In the genomic region with DNA sequence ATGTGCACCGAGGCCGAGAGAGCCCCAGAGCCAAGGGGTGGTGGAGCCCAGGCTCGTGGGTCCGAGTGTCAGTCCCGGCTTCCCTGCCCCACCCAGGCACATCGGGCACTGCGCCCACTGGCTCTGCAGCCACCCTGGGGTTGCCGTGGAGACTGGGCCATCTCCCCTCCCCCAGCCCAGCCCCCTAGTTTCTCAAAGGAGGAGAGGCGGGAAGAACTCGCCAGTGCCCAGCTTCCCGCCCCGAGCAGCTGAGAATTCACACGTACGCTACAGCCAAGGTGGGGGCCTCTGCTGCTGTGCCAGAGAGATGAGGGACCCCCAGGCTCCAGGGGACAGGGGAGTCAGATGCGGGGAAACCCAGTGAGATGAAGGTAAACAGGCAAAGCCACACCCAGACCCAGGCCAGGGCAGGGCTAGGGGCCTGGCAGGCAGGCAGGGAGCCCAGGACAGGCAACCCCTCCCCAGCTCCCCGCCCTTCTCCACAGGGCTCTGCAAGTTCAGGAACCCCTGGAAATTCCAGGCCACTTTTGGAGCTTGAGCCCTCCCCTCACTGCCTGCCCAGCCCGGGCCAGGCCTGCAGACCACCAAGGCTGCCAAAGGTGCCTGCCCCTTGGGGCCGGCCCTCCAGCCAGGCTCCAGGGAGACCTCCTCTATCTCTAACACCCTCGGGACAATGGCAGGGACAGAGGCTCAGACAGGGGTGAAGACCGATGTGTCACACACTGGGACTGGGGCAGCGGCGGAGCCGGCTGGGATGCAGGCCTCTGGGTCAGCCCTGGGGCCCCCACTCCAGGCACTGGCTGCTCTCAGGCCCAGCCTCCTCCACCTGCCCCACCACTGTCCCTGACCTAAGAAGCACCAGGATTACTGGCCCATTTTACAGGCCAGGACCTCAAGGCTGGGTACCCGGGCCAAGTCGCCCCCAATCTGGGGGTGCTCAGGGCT, we compare ENCODE assay signal across 11 cellular contexts. TPM values are rescaled to one million over a fixed set of nuclear protein-coding genes. Genes with fewer than 3 reads are reported as not detected.
DNase-seq lines count a peak whose midpoint lies in the region; ATAC-seq, FAIRE-seq and TF ChIP-seq lines count a peak whose summit lies in the region.
"Had no signal": no experiment of that assay in that cellular context is flagged by ENCODE, and none has a peak within 500 bp of the region (broad histone marks: within the 10 kb centered on the region; RNA-seq: fewer than 3 reads in every experiment).

No MANE protein-coding gene starts in this region.

- TF ChIP-seq POLR2A in A549 (IDR thresholded peaks at IDR 0.05; ENCODE audit: low read length), result 0 out of 2 replicates have a peak, but pooled peaks have one; percentile 20

- 3% methylated on average over 14 of the region's 25 CpGs for WGBS in A549 (ENCODE audit: missing lambda C conversion rate)

- FAIRE-seq in A549 (lab: Jason Lieb, UNC), result no peak

- no TSS peak for BruUV-seq in OCI-LY7 (replicated peaks; lab: Mats Ljungman, UMichigan)

- H3K27ac ChIP-seq in A549 (peak overlapping the region; percentile 97 to 99), OCI-LY7 (ENCODE audit: low read depth, low read length, poor library complexity, severe bottlenecking) (peak overlapping the region; percentile 11), osteoblast (ENCODE audit: low read depth, low read length) (no peak overlapping the region)

- POLR2A ChIA-PET in A549 (lab: Yijun Ruan, JAX) (interaction anchor here (1.0 to 1.4 kb wide), 2 partner anchors 11 to 26 kb away, joined by 3 to 4 read pairs; a partner anchor contains a TSS), OCI-LY7 (lab: Charles Lee) (no interaction called here)

- peaks cover 80% of the 10 kb centered on the region for H3K4me1 ChIP-seq in A549
- H3K4me1 ChIP-seq in OCI-LY7 (ENCODE audit: insufficient read depth, low read length, poor library complexity, severe bottlenecking), result peaks cover 68% of the 10 kb centered on the region
- H3K4me1 ChIP-seq in osteoblast (ENCODE audit: insufficient read depth, low read length), result peaks cover 23% of the 10 kb centered on the region

- H3K79me2 ChIP-seq in OCI-LY7 (ENCODE audit: insufficient read depth, low read depth, low read length) (no peaks in the 10 kb centered on the region), osteoblast (ENCODE audit: insufficient read depth, low read length) (no peaks in the 10 kb centered on the region)

- TF ChIP-seq CTCF in A549 (IDR thresholded peaks at IDR 0.05) (no peak), OCI-LY7 (conservative IDR thresholded peaks at IDR 0.05; ENCODE audit: low read length) (no peak), osteoblast (IDR thresholded peaks at IDR 0.05; ENCODE audit: extremely low read depth, low read depth, low read length) (no peak)

- H3K9me3 ChIP-seq in A549, result no peaks in the 10 kb centered on the region
- H3K9me3 ChIP-seq in OCI-LY7 (ENCODE audit: low read length), result no peaks in the 10 kb centered on the region
- no peaks in the 10 kb centered on the region for H3K9me3 ChIP-seq in osteoblast (ENCODE audit: low read depth, low read length)

- DNase-seq in A549 (ENCODE audit: low read depth in 1 of 2, low spot score in 1 of 2) (peak in 1 of 2 experiments; percentile 90), OCI-LY7 (ENCODE audit: low spot score) (no peak), Right ventricle myocardium superior (peak; percentile 62), osteoblast (ENCODE audit: insufficient read length, low spot score, missing footprints) (peak; percentile 80), NCI-H1092 treated with DMSO at 0.1 percent for 48 hours (lab: John Stamatoyannopoulos, UW) (no peak), Kasumi-1 (lab: John Stamatoyannopoulos, UW) (no peak)
- DNase-seq: activated CD4-positive, alpha-beta T cell treated with anti-CD3 and anti-CD28 coated beads for 48 hours; activated naive CD8-positive, alpha-beta T cell treated with anti-CD3 and anti-CD28 coated beads for 36 hours; stimulated activated CD4-positive, alpha-beta T cell treated with anti-CD3 and anti-CD28 coated beads, Interleukin-4, amount 100 ng/mL, for 1 hour had no signal

- intact Hi-C loops in OCI-LY7 (cut with micrococcal nuclease; ENCODE audit: unreplicated experiment) (no loop called here), Right ventricle myocardium superior (cut with DNase I) (no loop called here)

- TF ChIP-seq RAD21 in A549 (conservative IDR thresholded peaks at IDR 0.05 in 1 of 2, IDR thresholded peaks at IDR 0.05 in 1 of 2), result no peak

- no peaks in the 10 kb centered on the region for H3K9me2 ChIP-seq in OCI-LY7 (ENCODE audit: insufficient read depth, low read length)

- peak in 1 of 2 experiments; percentile 63; a peak in 1 of 5 replicates for TF ChIP-seq EP300 in A549 (IDR thresholded peaks at IDR 0.05)

- ATAC-seq in A549, result peak; percentile 6 to 39; a peak in 5 of 6 replicates
- no peak for ATAC-seq in Right ventricle myocardium superior (ENCODE audit: poor library complexity)
- no peak for ATAC-seq in HG02759 (IDR thresholded peaks at IDR 0.05; ENCODE audit: unreplicated experiment)
- no peak for ATAC-seq in GM18511 (IDR thresholded peaks at IDR 0.05; ENCODE audit: unreplicated experiment)

- H3K4me2 ChIP-seq in A549 (peak overlapping the region; percentile 91), OCI-LY7 (ENCODE audit: low read length) (no peak overlapping the region), osteoblast (ENCODE audit: insufficient read depth, low read length) (no peak overlapping the region)

- CTCF ChIA-PET in A549 (lab: Yijun Ruan, JAX), result interaction anchor here (0.6 to 12.6 kb wide), 6 partner anchors 8 to 59 kb away, joined by 3 to 290 read pairs (median 22); a partner anchor contains a TSS
- CTCF ChIA-PET in OCI-LY7 (lab: Charles Lee; ENCODE audit: unreplicated experiment), result no interaction called here

- H3K27me3 ChIP-seq in osteoblast (ENCODE audit: insufficient read depth, low read length), result peaks cover 4% of the 10 kb centered on the region

- H3K36me3 ChIP-seq in OCI-LY7 (ENCODE audit: insufficient read depth, low read length) (no peaks in the 10 kb centered on the region; the same call in 1 of the 2 replicates), osteoblast (ENCODE audit: insufficient read depth, low read length) (no peaks in the 10 kb centered on the region)

- H2AFZ ChIP-seq in OCI-LY7 (ENCODE audit: low read length), result no peak overlapping the region
- no peak overlapping the region for H2AFZ ChIP-seq in osteoblast (ENCODE audit: low read length)

- H3K4me3 ChIP-seq in A549 (peak overlapping the region; percentile 100), OCI-LY7 (ENCODE audit: low read depth, low read length, poor library complexity, severe bottlenecking) (no peak overlapping the region), osteoblast (ENCODE audit: insufficient read depth, low read length) (no peak overlapping the region)

- H4K20me1 ChIP-seq in OCI-LY7 (ENCODE audit: insufficient read depth, low read length), result no peaks in the 10 kb centered on the region
- peaks cover 2% of the 10 kb centered on the region for H4K20me1 ChIP-seq in osteoblast (ENCODE audit: insufficient read depth, low read length)

TF ChIP-seq in A549, 52 proteins besides CTCF, POLR2A, EP300 and RAD21 (continues in another document):
- TF ChIP-seq TFCP2L1 (CRISPR knock-in tag; IDR thresholded peaks at IDR 0.05), result no peak; the same call in 1 of the 2 replicates
- TF ChIP-seq FOSB (CRISPR knock-in tag; IDR thresholded peaks at IDR 0.05), result no peak; the same call in 1 of the 2 replicates
- no peak for TF ChIP-seq HEYL (CRISPR knock-in tag; IDR thresholded peaks at IDR 0.05)

RNA-seq across cellular contexts. Expression of a gene that starts 6.0 kb away (rescaled TPM):
- polyA plus RNA-seq in A549 (2011; rRNA removed) (20.4 and 31.6 TPM in 2 replicates), A549 (2017; fragmentation: RNase III; extraction: RNeasy Plus Mini Kit Qiagen cat#74134 plus additional on column Dnase treatment) (196 to 212 TPM (median 202 TPM) in 3 replicates)
- 91.5 and 122 TPM in 2 replicates for polyA plus RNA-seq in A549 (2012; cell fraction: cytosol; rRNA removed)
- polyA plus RNA-seq in A549 (2012; cell fraction: nucleus; rRNA removed), result 829 and 950 TPM in 2 replicates
- 26.9 and 28.7 TPM in 2 replicates for polyA minus RNA-seq in A549 (2011; rRNA and poly(A)+ RNA removed)
- 53.3 and 59.3 TPM in 2 replicates for total RNA-seq in OCI-LY7 (2014; rRNA removed; shearing (Covaris generic))
- total RNA-seq in OCI-LY7 (2022) (144 and 162 TPM in 2 replicates), Right ventricle myocardium superior (79.6 TPM), osteoblast (0.88 and 2.2 TPM in 2 replicates)

RNA-seq across cellular contexts. Expression of a gene that starts 25.8 kb away (rescaled TPM):
- polyA plus RNA-seq in A549 (2011; rRNA removed) (3,697 and 4,026 TPM in 2 replicates), A549 (2017; fragmentation: RNase III; extraction: RNeasy Plus Mini Kit Qiagen cat#74134 plus additional on column Dnase treatment) (2,862 to 2,938 TPM (median 2,871 TPM) in 3 replicates)
- polyA plus RNA-seq in A549 (2012; cell fraction: cytosol; rRNA removed), result 8,308 and 13,239 TPM in 2 replicates
- 5,168 and 6,855 TPM in 2 replicates for polyA plus RNA-seq in A549 (2012; cell fraction: nucleus; rRNA removed)
- 804 and 936 TPM in 2 replicates for polyA minus RNA-seq in A549 (2011; rRNA and poly(A)+ RNA removed)
- total RNA-seq in OCI-LY7 (2014; rRNA removed; shearing (Covaris generic)), result 2,092 and 3,376 TPM in 2 replicates
- total RNA-seq in OCI-LY7 (2022) (2,373 and 2,571 TPM in 2 replicates), Right ventricle myocardium superior (732 TPM), osteoblast (460 and 508 TPM in 2 replicates)

RNA-seq across cellular contexts. Expression of a gene that starts 46.0 kb away (rescaled TPM):
- polyA plus RNA-seq in A549 (2011; rRNA removed) (3.9 and 5.0 TPM in 2 replicates), A549 (2017; fragmentation: RNase III; extraction: RNeasy Plus Mini Kit Qiagen cat#74134 plus additional on column Dnase treatment) (5.6 to 7.7 TPM (median 6.6 TPM) in 3 replicates)
- 5.9 and 7.3 TPM in 2 replicates for polyA plus RNA-seq in A549 (2012; cell fraction: cytosol; rRNA removed)
- 9.4 and 10.5 TPM in 2 replicates for polyA plus RNA-seq in A549 (2012; cell fraction: nucleus; rRNA removed)
- polyA minus RNA-seq in A549 (2011; rRNA and poly(A)+ RNA removed), result 6.1 and 7.1 TPM in 2 replicates
- total RNA-seq in OCI-LY7 (2014; rRNA removed; shearing (Covaris generic)), result 11.1 and 14.8 TPM in 2 replicates
- total RNA-seq in OCI-LY7 (2022) (22.5 and 23.3 TPM in 2 replicates), Right ventricle myocardium superior (15.0 TPM), osteoblast (1.8 TPM in 2 replicates)

RNA-seq across cellular contexts. Expression of a gene that starts 58.3 kb away (rescaled TPM):
- 68.9 and 87.9 TPM in 2 replicates for polyA plus RNA-seq in A549 (2011; rRNA removed)
- polyA plus RNA-seq in A549 (2012; cell fraction: cytosol; rRNA removed), result 217 and 255 TPM in 2 replicates
- polyA plus RNA-seq in A549 (2012; cell fraction: nucleus; rRNA removed), result 249 and 328 TPM in 2 replicates
- polyA plus RNA-seq in A549 (2017; fragmentation: RNase III; extraction: RNeasy Plus Mini Kit Qiagen cat#74134 plus additional on column Dnase treatment), result 121 to 131 TPM (median 130 TPM) in 3 replicates
- 56.0 and 59.2 TPM in 2 replicates for polyA minus RNA-seq in A549 (2011; rRNA and poly(A)+ RNA removed)
- 123 and 128 TPM in 2 replicates for total RNA-seq in OCI-LY7 (2014; rRNA removed; shearing (Covaris generic))
- 70.7 and 87.0 TPM in 2 replicates for total RNA-seq in OCI-LY7 (2022)
- 68.5 TPM for total RNA-seq in Right ventricle myocardium superior
- 93.1 and 103 TPM in 2 replicates for total RNA-seq in osteoblast

Comparison
In these comparisons a context has a peak if more than half of its experiments do, and no peak if none do; other contexts are left out.
1. ATAC-seq: peak in A549 (2 of 2); none in Right ventricle myocardium superior (single experiment), HG02759 (single experiment) and GM18511 (single experiment).
2. DNase-seq: peak in Right ventricle myocardium superior (single experiment) and osteoblast (single experiment); none in OCI-LY7 (single experiment), NCI-H1092 treated with DMSO at 0.1 percent for 48 hours (single experiment) and Kasumi-1 (0 of 2).
3. RNA of a gene that starts 6.0 kb away (total RNA-seq): 53.3 to 162 TPM in OCI-LY7 and 79.6 TPM in Right ventricle myocardium superior (single experiment); 0.88 to 2.2 TPM in osteoblast; every median in the first group is over 10 times any median in the second.